25 cellular contexts compared by ENCODE assay signal in genomic region chr2:72153026-72153791, GRCh38. TPM values are rescaled to one million over a fixed set of nuclear protein-coding genes. Genes with fewer than 3 reads are reported as not detected.
DNase-seq lines count a peak whose midpoint lies in the region; ATAC-seq and TF ChIP-seq lines count a peak whose summit lies in the region.
"Had no signal": no experiment of that assay in that cellular context is flagged by ENCODE, and none has a peak within 500 bp of the region (broad histone marks: within the 10 kb centered on the region; RNA-seq: fewer than 3 reads in every experiment).

No MANE protein-coding gene starts in this region.

- H3K9ac ChIP-seq in SK-N-SH (no peak overlapping the region), H9 (ENCODE audit: extremely low read depth, insufficient read length, low read length) (no peak overlapping the region), trophoblast cell (ENCODE audit: low read length) (no peak overlapping the region)

- TF ChIP-seq EP300 in SK-N-SH (IDR thresholded peaks at IDR 0.05; ENCODE audit: borderline replicate concordance in 1 of 2, low read depth in 1 of 2, low read length in 1 of 2): no peak
- TF ChIP-seq EP300 in sigmoid colon (IDR thresholded peaks at IDR 0.05): no peak

- WGBS in SK-N-SH (ENCODE audit: low lambda C conversion rate): 72% methylated on average over 8 of the region's 18 CpGs
- no CpG with 5 or more reads among the region's 18 CpGs for WGBS in H9 (ENCODE audit: extremely low coverage, insufficient read length, low lambda C conversion rate)
- no CpG with 5 or more reads among the region's 18 CpGs for WGBS in trophoblast cell (ENCODE audit: extremely low coverage, insufficient coverage, insufficient read length)
- 87 to 90% methylated on average over 18 of the region's 18 CpGs for WGBS in sigmoid colon, 2 donors

- H3F3A ChIP-seq in SK-N-SH (replicated peaks; ENCODE audit: insufficient read depth): no peaks in the 10 kb centered on the region

- H3K23ac ChIP-seq in H9 (ENCODE audit: insufficient read length, low read depth, low read length) (no peak overlapping the region), trophoblast cell (ENCODE audit: low read length) (no peak overlapping the region)

- H3K9me3 Mint-ChIP-seq in H9: peaks cover 0 to 3% of the 10 kb centered on the region in 2 experiments; a peak in 1 of 5 replicates
- no peaks in the 10 kb centered on the region for H3K9me3 Mint-ChIP-seq in chondrocyte (ENCODE audit: low read depth)
- H3K9me3 Mint-ChIP-seq: activated naive CD8-positive, alpha-beta T cell treated with anti-CD3 and anti-CD28 coated beads, Interleukin-2, amount 10 ng/mL, durations not matched to agents 7 days and 5 days; CD4-positive, alpha-beta T cell; T-helper 1 cell treated with Interleukin-12 subunit alpha and Interleukin-12 subunit beta and Interleukin-4 antibody, amounts not matched to agents 30 μg/mL and 1 μg/mL, for 36 hours had no signal

- no peak overlapping the region for H3K4ac ChIP-seq in H9 (ENCODE audit: low read depth, low read length)
- no peak overlapping the region for H3K4ac ChIP-seq in trophoblast cell (ENCODE audit: low read depth, low read length)

- H3K27me3 Mint-ChIP-seq in H9 (ENCODE audit: low read depth) (peaks cover 77% of the 10 kb centered on the region), chondrocyte (ENCODE audit: low read depth) (peaks cover 34% of the 10 kb centered on the region)

- H3K9me2 ChIP-seq in SK-N-SH: no peaks in the 10 kb centered on the region

- TF ChIP-seq POLR2A in sigmoid colon (IDR thresholded peaks at IDR 0.05): no peak

- no peaks in the 10 kb centered on the region for H3K9me3 ChIP-seq in SK-N-SH
- no peaks in the 10 kb centered on the region for H3K9me3 ChIP-seq in H9 (ENCODE audit: control insufficient read depth, low read depth, low read length)
- no peaks in the 10 kb centered on the region for H3K9me3 ChIP-seq in trophoblast cell (ENCODE audit: insufficient read depth, low read depth, low read length)
- no peaks in the 10 kb centered on the region for H3K9me3 ChIP-seq in sigmoid colon
- H3K9me3 ChIP-seq: heart right ventricle, mucosa of descending colon, neutrophil had no signal

- H4K8ac ChIP-seq in H9 (replicated peaks; ENCODE audit: insufficient read length, low read depth, low read length) (no peak overlapping the region), trophoblast cell (ENCODE audit: low read depth, low read length) (no peak overlapping the region)

- H3K56ac ChIP-seq in H9 (ENCODE audit: insufficient read length, low read depth, low read length): no peak overlapping the region

- no peak overlapping the region; a peak in 1 of 5 replicates for H3K4me3 Mint-ChIP-seq in H9
- no peak overlapping the region for H3K4me3 Mint-ChIP-seq in chondrocyte (ENCODE audit: unreplicated experiment)
- H3K4me3 Mint-ChIP-seq: activated naive CD8-positive, alpha-beta T cell treated with anti-CD3 and anti-CD28 coated beads, Interleukin-2, amount 10 ng/mL, durations not matched to agents 7 days and 5 days; CD4-positive, alpha-beta T cell; T-helper 1 cell treated with Interleukin-12 subunit alpha and Interleukin-12 subunit beta and Interleukin-4 antibody, amounts not matched to agents 30 μg/mL and 1 μg/mL, for 36 hours had no signal

- H3K36me3 Mint-ChIP-seq in H9 (ENCODE audit: insufficient read depth in 1 of 3, low read depth in 3 of 3) (no peaks in the 10 kb centered on the region; a peak in 1 of 7 replicates), chondrocyte (ENCODE audit: low read depth) (no peaks in the 10 kb centered on the region)

- H4K91ac ChIP-seq in H9 (ENCODE audit: insufficient read length, low read depth, low read length) (no peak overlapping the region), trophoblast cell (ENCODE audit: low read depth, low read length) (no peak overlapping the region)

- intact Hi-C loops in sigmoid colon (cut with DNase I): loop anchor here (5.0 to 10.0 kb wide), 5 partner anchors 351 to 926 kb away; partner anchors contain the start of gene PAIP2B

- H3K27ac Mint-ChIP-seq in H9 (no peak overlapping the region), chondrocyte (ENCODE audit: unreplicated experiment) (no peak overlapping the region)
- H3K27ac Mint-ChIP-seq: activated naive CD8-positive, alpha-beta T cell treated with anti-CD3 and anti-CD28 coated beads, Interleukin-2, amount 10 ng/mL, durations not matched to agents 7 days and 5 days; CD4-positive, alpha-beta T cell; T-helper 1 cell treated with Interleukin-12 subunit alpha and Interleukin-12 subunit beta and Interleukin-4 antibody, amounts not matched to agents 30 μg/mL and 1 μg/mL, for 36 hours had no signal

- H2AFZ ChIP-seq in SK-N-SH (ENCODE audit: low read depth) (no peak overlapping the region), H9 (ENCODE audit: low read length) (no peak overlapping the region), trophoblast cell (ENCODE audit: insufficient read depth, low read length, poor library complexity) (no peak overlapping the region)

- H3K27me3 ChIP-seq in SK-N-SH (ENCODE audit: insufficient read depth) (peaks cover 10% of the 10 kb centered on the region; the same call in 1 of the 2 replicates), H9 (ENCODE audit: insufficient read depth, low read length) (peaks cover 27% of the 10 kb centered on the region; the same call in 1 of the 2 replicates), trophoblast cell (ENCODE audit: insufficient read depth, low read length) (peaks cover 11% of the 10 kb centered on the region), sigmoid colon (peaks cover 11 to 68% (median 18%) of the 10 kb centered on the region in 3 donors)

- DNase-seq in SK-N-SH (peak; percentile 19), H9 (peak; percentile 27), islet precursor cell (peak; percentile 54), trophoblast cell (peak; percentile 90 to 98), sigmoid colon (no peak), DMS 273 treated with DMSO at 0.1 percent for 48 hours (lab: John Stamatoyannopoulos, UW) (no peak), chondrocyte (ENCODE audit: low spot score) (no peak)
- DNase-seq: activated CD4-positive, alpha-beta T cell treated with anti-CD3 and anti-CD28 coated beads for 4 hours; activated naive CD8-positive, alpha-beta T cell treated with anti-CD3 and anti-CD28 coated beads, Interleukin-2, amount 10 ng/mL, durations not matched to agents 7 days and 5 days; foreskin fibroblast; Karpas-422; NCI-H1694 treated with DMSO at 0.1 percent for 48 hours; NCI-H2171 treated with DMSO at 0.1 percent for 48 hours; NCI-H526; stimulated activated CD4-positive, alpha-beta T cell treated with anti-CD3 and anti-CD28 coated beads, Interleukin-4, amount 100 ng/mL, for 1 hour; stimulated activated naive CD4-positive, alpha-beta T cell had no signal

- H3K36me3 ChIP-seq in SK-N-SH (replicated peaks in 1 of 2; ENCODE audit: control insufficient read depth in 1 of 2, insufficient read depth in 2 of 2, low read length in 1 of 2) (no peaks in the 10 kb centered on the region), trophoblast cell (ENCODE audit: control insufficient read depth in 1 of 2, insufficient read depth in 2 of 2, low read length in 2 of 2) (no peaks in the 10 kb centered on the region), sigmoid colon (no peaks in the 10 kb centered on the region)
- H3K36me3 ChIP-seq: heart right ventricle, neutrophil had no signal

- H2BK20ac ChIP-seq in H9 (ENCODE audit: low read depth, low read length, poor library complexity, severe bottlenecking): no peak overlapping the region

- H2BK15ac ChIP-seq in H9 (ENCODE audit: low read depth, low read length): no peak overlapping the region

- no peak overlapping the region for H3T11ph ChIP-seq in H9 (ENCODE audit: low read length)

- H3K27ac ChIP-seq in SK-N-SH (ENCODE audit: low read depth in 2 of 2, low read length in 1 of 2): no peak overlapping the region
- H3K27ac ChIP-seq in H9 (ENCODE audit: insufficient read length, low read depth, low read length): no peak overlapping the region
- no peak overlapping the region for H3K27ac ChIP-seq in trophoblast cell (ENCODE audit: low read depth, low read length)
- no peak overlapping the region for H3K27ac ChIP-seq in sigmoid colon
- H3K27ac ChIP-seq: 22Rv1, heart right ventricle, neutrophil had no signal

- ATAC-seq in SK-N-SH treated with all-trans-retinoic acid at 6 μM for 48 hours: no peak
- ATAC-seq: HCT116, heart right ventricle, mucosa of descending colon, Panc1 had no signal

- POLR2A ChIA-PET in SK-N-SH (lab: Yijun Ruan, JAX): no interaction called here

- no peak for TF ChIP-seq RAD21 in SK-N-SH (IDR thresholded peaks at IDR 0.05; ENCODE audit: low read length)

- H3K14ac ChIP-seq in H9 (ENCODE audit: insufficient read depth, low read length) (no peak overlapping the region; the same call in 1 of the 2 replicates), trophoblast cell (ENCODE audit: low read length) (no peak overlapping the region)

- H3K4me1 Mint-ChIP-seq in H9 (peaks cover 14 to 21% of the 10 kb centered on the region in 2 experiments), chondrocyte (ENCODE audit: low read depth) (peaks cover 17% of the 10 kb centered on the region)

- H3K79me2 ChIP-seq in SK-N-SH (ENCODE audit: insufficient read depth) (no peaks in the 10 kb centered on the region), H9 (ENCODE audit: insufficient read depth, low read length) (no peaks in the 10 kb centered on the region), trophoblast cell (ENCODE audit: control insufficient read depth, insufficient read depth, low read length, poor library complexity) (no peaks in the 10 kb centered on the region)

- CTCF ChIA-PET in SK-N-SH (lab: Yijun Ruan, JAX): interaction anchor here (0.6 to 9.0 kb wide), 8 partner anchors 22 to 606 kb away, joined by 3 to 167 read pairs (median 5); no protein-coding TSS in a partner anchor

- H3K18ac ChIP-seq in H9 (ENCODE audit: insufficient read length, low read depth, low read length): no peak overlapping the region
- no peak overlapping the region for H3K18ac ChIP-seq in trophoblast cell (ENCODE audit: low read length)

- TF ChIP-seq CTCF in SK-N-SH (IDR thresholded peaks at IDR 0.05) (no peak), H9 (conservative IDR thresholded peaks at IDR 0.05) (no peak), sigmoid colon (IDR thresholded peaks at IDR 0.05) (no peak), chondrocyte (IDR thresholded peaks at IDR 0.05) (no peak)

- H4K20me1 ChIP-seq in SK-N-SH (ENCODE audit: insufficient read depth) (no peaks in the 10 kb centered on the region), H9 (ENCODE audit: control insufficient read depth, insufficient read depth, insufficient read length) (peaks cover 5% of the 10 kb centered on the region)

- H2AK5ac ChIP-seq in H9 (ENCODE audit: insufficient read length, low read length): no peak overlapping the region
- H2AK5ac ChIP-seq in trophoblast cell (ENCODE audit: low read length): no peak overlapping the region

- H3K4me2 ChIP-seq in SK-N-SH (no peak overlapping the region), H9 (ENCODE audit: insufficient read depth, insufficient read length, low read length) (no peak overlapping the region), trophoblast cell (ENCODE audit: low read length) (no peak overlapping the region)

- H2BK120ac ChIP-seq in H9 (ENCODE audit: low read depth, low read length, poor library complexity, severe bottlenecking) (no peak overlapping the region), trophoblast cell (ENCODE audit: insufficient read depth, low read length, poor library complexity) (no peak overlapping the region)

- H3K79me1 ChIP-seq in H9 (ENCODE audit: insufficient read depth, low read depth, low read length, poor library complexity, severe bottlenecking) (no peaks in the 10 kb centered on the region), trophoblast cell (ENCODE audit: low read length) (no peaks in the 10 kb centered on the region)

- H2BK12ac ChIP-seq in H9 (ENCODE audit: insufficient read length, low read depth, low read length) (no peak overlapping the region), trophoblast cell (ENCODE audit: low read length) (no peak overlapping the region)

- H2BK5ac ChIP-seq in H9 (ENCODE audit: insufficient read length, low read length) (no peak overlapping the region), trophoblast cell (ENCODE audit: low read depth, low read length, poor library complexity) (no peak overlapping the region)

- H3K4me3 ChIP-seq in SK-N-SH (ENCODE audit: low read depth in 2 of 2, low read length in 1 of 2): no peak overlapping the region
- H3K4me3 ChIP-seq in trophoblast cell (ENCODE audit: low read depth, low read length): no peak overlapping the region
- H3K4me3 ChIP-seq in sigmoid colon: no peak overlapping the region
- H3K4me3 ChIP-seq: heart right ventricle, mucosa of descending colon had no signal

- no peak overlapping the region for H4K5ac ChIP-seq in H9 (ENCODE audit: insufficient read length, low read depth, low read length)

- peaks cover 5 to 15% of the 10 kb centered on the region in 2 experiments; a peak in 1 of 4 replicates for H3K4me1 ChIP-seq in SK-N-SH (ENCODE audit: control insufficient read depth in 1 of 2, insufficient read depth in 2 of 2, low read depth in 1 of 2, low read length in 1 of 2)
- H3K4me1 ChIP-seq in H9 (ENCODE audit: insufficient read depth, low read length): no peaks in the 10 kb centered on the region
- H3K4me1 ChIP-seq in trophoblast cell (ENCODE audit: control insufficient read depth in 1 of 2, insufficient read depth in 2 of 2, low read length in 2 of 2): peaks cover 12 to 19% of the 10 kb centered on the region in 2 experiments
- peaks cover 0 to 19% (median 16%) of the 10 kb centered on the region in 4 donors for H3K4me1 ChIP-seq in sigmoid colon

- H4K12ac ChIP-seq in trophoblast cell (ENCODE audit: low read depth, low read length): no peak overlapping the region

- H3K23me2 ChIP-seq in H9 (ENCODE audit: insufficient read length, low read depth, low read length, poor library complexity, severe bottlenecking): peaks cover 7% of the 10 kb centered on the region

RNA-seq across cellular contexts. Expression of gene CYP26B1, which starts 5.5 kb away (rescaled TPM):
- polyA plus RNA-seq in SK-N-SH (2012; rRNA removed): 0.26 and 0.33 TPM in 2 replicates
- polyA plus RNA-seq in SK-N-SH (2012; cell fraction: cytosol; rRNA removed): 0.18 TPM in 2 replicates
- 0.83 and 0.92 TPM in 2 replicates for polyA plus RNA-seq in SK-N-SH (2012; cell fraction: nucleus; rRNA removed)
- total RNA-seq in H9 (2021): 0.20 and 0.22 TPM in 2 replicates
- 5.7 and 5.9 TPM in 2 replicates for polyA plus RNA-seq in trophoblast cell (2013)
- 1 to 10 TPM in 3 of 4 donors, under 1 TPM in 1; 0.68 to 5.0 (median 3.0) TPM for total RNA-seq in sigmoid colon
- 1 to 10 TPM in 2 of 3 donors, under 1 TPM in 1; 0.46 to 2.8 (median 1.2) TPM for polyA plus RNA-seq in sigmoid colon
- total RNA-seq in chondrocyte: 2.7 to 4.9 TPM (median 4.7 TPM) in 3 replicates
- total RNA-seq: activated naive CD8-positive, alpha-beta T cell treated with anti-CD3 and anti-CD28 coated beads, Interleukin-2, amount 10 ng/mL, durations not matched to agents 7 days and 5 days had no signal

Comparison
In these comparisons a context has a peak if more than half of its experiments do, and no peak if none do; other contexts are left out.
1. DNase-seq: peak in SK-N-SH (single experiment), H9 (single experiment), islet precursor cell (single experiment) and trophoblast cell (2 of 2); none in sigmoid colon (single experiment), DMS 273 treated with DMSO at 0.1 percent for 48 hours (single experiment) and chondrocyte (single experiment).